15 cellular contexts compared by ENCODE assay signal in the genomic region with DNA sequence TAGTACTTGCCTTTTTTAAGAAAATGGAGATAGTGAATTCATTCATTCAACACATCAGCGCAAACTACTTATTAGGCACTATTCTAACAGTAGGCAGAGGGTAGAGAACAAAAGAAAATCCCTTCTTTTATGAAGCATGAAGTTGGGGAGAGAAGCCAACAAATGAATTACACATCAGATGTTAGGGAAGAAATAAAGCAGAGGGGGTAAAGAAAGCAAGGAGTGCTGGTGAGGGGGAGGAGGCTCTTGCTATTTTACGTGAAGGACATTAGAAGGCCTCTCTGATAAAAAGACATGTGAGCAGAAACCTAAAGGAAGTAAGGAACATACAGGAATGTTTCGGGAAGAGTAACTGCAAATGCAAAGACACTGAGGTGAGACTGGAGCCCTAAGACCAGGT. TPM values are rescaled to one million over a fixed set of nuclear protein-coding genes. Genes with fewer than 3 reads are reported as not detected.
DNase-seq lines count a peak whose midpoint lies in the region; ATAC-seq and TF ChIP-seq lines count a peak whose summit lies in the region.
"Had no signal": no experiment of that assay in that cellular context is flagged by ENCODE, and none has a peak within 500 bp of the region (broad histone marks: within the 10 kb centered on the region; RNA-seq: fewer than 3 reads in every experiment).

No MANE protein-coding gene starts in this region.

- H3K9me3 ChIP-seq in neural progenitor cell (ENCODE audit: low read depth) (no peaks in the 10 kb centered on the region), WERI-Rb-1 (ENCODE audit: severe bottlenecking) (no peaks in the 10 kb centered on the region)
- H3K9me3 ChIP-seq: BLaER1 had no signal

- H3K4me1 ChIP-seq in GM23338 (ENCODE audit: insufficient read depth) (0 out of 2 replicates have a peak, but pooled peaks cover 9% of the 10 kb centered on the region), neural progenitor cell (no peaks in the 10 kb centered on the region)
- H3K4me1 ChIP-seq: BLaER1 had no signal

- no peak for TF ChIP-seq CTCF in GM23338 (conservative IDR thresholded peaks at IDR 0.05; ENCODE audit: low read depth in 2 of 2)
- no peak for TF ChIP-seq CTCF in WTC11 (IDR thresholded peaks at IDR 0.05)
- TF ChIP-seq CTCF in neural progenitor cell (IDR thresholded peaks at IDR 0.05): no peak
- TF ChIP-seq CTCF in WERI-Rb-1 (IDR thresholded peaks at IDR 0.05; ENCODE audit: low read depth, low read length): no peak

- H3K4me2 ChIP-seq in GM23338 (no peak overlapping the region), neural progenitor cell (no peak overlapping the region)
- H3K4me2 ChIP-seq: BLaER1 had no signal

- CTCF ChIA-PET in WTC11 (lab: Charles Lee): no interaction called here

- peaks cover 5% of the 10 kb centered on the region for H3K4me1 Mint-ChIP-seq in activated T-cell treated with anti-CD3 and anti-CD28 coated beads, Interleukin-2, amount 50 U/mL, for 72 hours (ENCODE audit: low read depth)
- H3K4me1 Mint-ChIP-seq in GM23338: peaks cover 11% of the 10 kb centered on the region
- H3K4me1 Mint-ChIP-seq in WTC11: 0 out of 2 replicates have a peak, but pooled peaks cover 7% of the 10 kb centered on the region
- peaks cover 5% of the 10 kb centered on the region for H3K4me1 Mint-ChIP-seq in neural progenitor cell

- H3K79me2 ChIP-seq in GM23338 (replicated peaks; ENCODE audit: insufficient read depth) (peaks cover 97% of the 10 kb centered on the region), neural progenitor cell (ENCODE audit: low read depth) (peaks cover 92% of the 10 kb centered on the region)

- H3K27ac Mint-ChIP-seq in activated T-cell treated with anti-CD3 and anti-CD28 coated beads, Interleukin-2, amount 50 U/mL, for 72 hours: peak overlapping the region; percentile 12
- peak overlapping the region; percentile 2; the same call in 1 of the 2 replicates for H3K27ac Mint-ChIP-seq in GM23338
- H3K27ac Mint-ChIP-seq in WTC11: peak overlapping the region; percentile 1
- no peak overlapping the region for H3K27ac Mint-ChIP-seq in neural progenitor cell

- H3K4me3 ChIP-seq in GM23338 (no peak overlapping the region), neural progenitor cell (no peak overlapping the region), WERI-Rb-1 (ENCODE audit: low read depth, low read length) (no peak overlapping the region)
- H3K4me3 ChIP-seq: BLaER1 had no signal

- peaks cover 26% of the 10 kb centered on the region for H4K20me1 ChIP-seq in GM23338 (replicated peaks; ENCODE audit: insufficient read depth)
- H4K20me1 ChIP-seq in neural progenitor cell (ENCODE audit: low read depth): peaks cover 12% of the 10 kb centered on the region
- H4K20me1 ChIP-seq: BLaER1 had no signal

- POLR2A ChIA-PET in WTC11 (lab: Charles Lee): no interaction called here

- no peaks in the 10 kb centered on the region for H3K9me3 Mint-ChIP-seq in activated T-cell treated with anti-CD3 and anti-CD28 coated beads, Interleukin-2, amount 50 U/mL, for 72 hours
- H3K9me3 Mint-ChIP-seq in GM23338: no peaks in the 10 kb centered on the region
- H3K9me3 Mint-ChIP-seq in WTC11: no peaks in the 10 kb centered on the region
- H3K9me3 Mint-ChIP-seq in neural progenitor cell: no peaks in the 10 kb centered on the region

- peaks cover 0 to 2% of the 10 kb centered on the region in 2 donors for H3K36me3 Mint-ChIP-seq in activated T-cell treated with anti-CD3 and anti-CD28 coated beads, Interleukin-2, amount 50 U/mL, for 72 hours (ENCODE audit: insufficient read depth in 2 of 2)
- H3K36me3 Mint-ChIP-seq in GM23338 (ENCODE audit: low read depth): peaks cover 3% of the 10 kb centered on the region; the same call in 1 of the 3 replicates
- H3K36me3 Mint-ChIP-seq in WTC11: peaks cover under 1% of the 10 kb centered on the region; the same call in 1 of the 2 replicates
- H3K36me3 Mint-ChIP-seq in neural progenitor cell: peaks cover 2% of the 10 kb centered on the region

- H3K27ac ChIP-seq in GM23338 (ENCODE audit: low read depth): peak overlapping the region; percentile 63; the same call in 1 of the 2 replicates
- peak overlapping the region; percentile 20 for H3K27ac ChIP-seq in neural progenitor cell
- no peak overlapping the region for H3K27ac ChIP-seq in WERI-Rb-1
- H3K27ac ChIP-seq: 22Rv1, BLaER1, HL-60 had no signal

- no peak overlapping the region for H3K9ac ChIP-seq in neural progenitor cell
- H3K9ac ChIP-seq: BLaER1 had no signal

- no peaks in the 10 kb centered on the region for H3K27me3 Mint-ChIP-seq in activated T-cell treated with anti-CD3 and anti-CD28 coated beads, Interleukin-2, amount 50 U/mL, for 72 hours (ENCODE audit: low read depth)
- H3K27me3 Mint-ChIP-seq in GM23338 (ENCODE audit: insufficient read depth, low read depth, poor library complexity) (no peaks in the 10 kb centered on the region), WTC11 (ENCODE audit: low read depth) (no peaks in the 10 kb centered on the region), neural progenitor cell (ENCODE audit: insufficient read depth, low read depth) (no peaks in the 10 kb centered on the region)

- H3K27me3 ChIP-seq in GM23338 (ENCODE audit: insufficient read depth): no peaks in the 10 kb centered on the region
- H3K27me3 ChIP-seq in neural progenitor cell: no peaks in the 10 kb centered on the region
- no peaks in the 10 kb centered on the region for H3K27me3 ChIP-seq in WERI-Rb-1 (ENCODE audit: insufficient read depth, low read depth, severe bottlenecking)
- H3K27me3 ChIP-seq: BLaER1 had no signal

- no peaks in the 10 kb centered on the region for H3F3A ChIP-seq in GM23338 (replicated peaks; ENCODE audit: low read depth)
- H3F3A ChIP-seq in neural progenitor cell (ENCODE audit: low read depth): no peaks in the 10 kb centered on the region

- no peak for ATAC-seq in activated T-cell treated with anti-CD3 and anti-CD28 coated beads, Interleukin-2, amount 50 U/mL, for 72 hours (replicated peaks in 1 of 2)
- ATAC-seq in GM23338 (no peak), WTC11 (0 out of 2 replicates have a peak, but pooled peaks have one; percentile 34)

- H2AFZ ChIP-seq in GM23338: no peak overlapping the region
- H2AFZ ChIP-seq in neural progenitor cell (replicated peaks): no peak overlapping the region

- H3K36me3 ChIP-seq in GM23338 (ENCODE audit: insufficient read depth) (no peaks in the 10 kb centered on the region), neural progenitor cell (no peaks in the 10 kb centered on the region), WERI-Rb-1 (no peaks in the 10 kb centered on the region)
- H3K36me3 ChIP-seq: BLaER1 had no signal

- no peak for DNase-seq in activated T-cell treated with anti-CD3 and anti-CD28 coated beads, Interleukin-2, amount 50 U/mL, for 72 hours
- no peak for DNase-seq in activated T-cell treated with anti-CD3 and anti-CD28 coated beads, Interleukin-2, amount 50 U/mL, for 1 hour
- DNase-seq in GM23338 (ENCODE audit: low spot score): no peak
- DNase-seq in WTC11 (ENCODE audit: low spot score): no peak
- DNase-seq in neural progenitor cell (ENCODE audit: low spot score): no peak
- DNase-seq in nucleus accumbens (lab: John Stamatoyannopoulos, UW): no peak
- DNase-seq in iPS-NIHi7 (ENCODE audit: extremely low spot score): no peak
- no peak for DNase-seq in WERI-Rb-1
- DNase-seq: DMS153, DMS79 treated with DMSO at 0.1 percent for 48 hours, EL, HCEC 1CT had no signal

- H3K9me2 ChIP-seq in GM23338 (ENCODE audit: insufficient read depth): no peaks in the 10 kb centered on the region

- no peak overlapping the region for H3K4me3 Mint-ChIP-seq in activated T-cell treated with anti-CD3 and anti-CD28 coated beads, Interleukin-2, amount 50 U/mL, for 72 hours
- H3K4me3 Mint-ChIP-seq in GM23338: no peak overlapping the region
- H3K4me3 Mint-ChIP-seq in WTC11: no peak overlapping the region
- no peak overlapping the region for H3K4me3 Mint-ChIP-seq in neural progenitor cell

TF ChIP-seq in GM23338, 12 proteins besides CTCF, POLR2A, EP300 and RAD21 (continues in another document):
- TF ChIP-seq JUNB (IDR thresholded peaks at IDR 0.05; ENCODE audit: unreplicated experiment) (no peak), EZH2phosphoT487 (IDR thresholded peaks at IDR 0.05; ENCODE audit: unreplicated experiment) (no peak)
- TF ChIP-seq, protein P1, sequence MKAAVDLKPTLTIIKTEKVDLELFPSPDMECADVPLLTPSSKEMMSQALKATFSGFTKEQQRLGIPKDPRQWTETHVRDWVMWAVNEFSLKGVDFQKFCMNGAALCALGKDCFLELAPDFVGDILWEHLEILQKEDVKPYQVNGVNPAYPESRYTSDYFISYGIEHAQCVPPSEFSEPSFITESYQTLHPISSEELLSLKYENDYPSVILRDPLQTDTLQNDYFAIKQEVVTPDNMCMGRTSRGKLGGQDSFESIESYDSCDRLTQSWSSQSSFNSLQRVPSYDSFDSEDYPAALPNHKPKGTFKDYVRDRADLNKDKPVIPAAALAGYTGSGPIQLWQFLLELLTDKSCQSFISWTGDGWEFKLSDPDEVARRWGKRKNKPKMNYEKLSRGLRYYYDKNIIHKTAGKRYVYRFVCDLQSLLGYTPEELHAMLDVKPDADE (IDR thresholded peaks at IDR 0.05): no peak

TF ChIP-seq in WTC11, 78 proteins besides CTCF, POLR2A, EP300 and RAD21 (continues in another document):
- TF ChIP-seq, protein P2, sequence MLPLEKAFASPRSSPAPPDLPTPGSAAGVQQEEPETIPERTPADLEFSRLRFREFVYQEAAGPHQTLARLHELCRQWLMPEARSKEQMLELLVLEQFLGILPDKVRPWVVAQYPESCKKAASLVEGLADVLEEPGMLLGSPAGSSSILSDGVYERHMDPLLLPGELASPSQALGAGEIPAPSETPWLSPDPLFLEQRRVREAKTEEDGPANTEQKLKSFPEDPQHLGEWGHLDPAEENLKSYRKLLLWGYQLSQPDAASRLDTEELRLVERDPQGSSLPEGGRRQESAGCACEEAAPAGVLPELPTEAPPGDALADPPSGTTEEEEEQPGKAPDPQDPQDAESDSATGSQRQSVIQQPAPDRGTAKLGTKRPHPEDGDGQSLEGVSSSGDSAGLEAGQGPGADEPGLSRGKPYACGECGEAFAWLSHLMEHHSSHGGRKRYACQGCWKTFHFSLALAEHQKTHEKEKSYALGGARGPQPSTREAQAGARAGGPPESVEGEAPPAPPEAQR (CRISPR knock-in tag; IDR thresholded peaks at IDR 0.05): no peak
- TF ChIP-seq TCF7 (CRISPR knock-in tag; IDR thresholded peaks at IDR 0.05; ENCODE audit: low read depth): no peak
- TF ChIP-seq PRRX2 (CRISPR knock-in tag; IDR thresholded peaks at IDR 0.05): no peak
- TF ChIP-seq, protein P3, sequence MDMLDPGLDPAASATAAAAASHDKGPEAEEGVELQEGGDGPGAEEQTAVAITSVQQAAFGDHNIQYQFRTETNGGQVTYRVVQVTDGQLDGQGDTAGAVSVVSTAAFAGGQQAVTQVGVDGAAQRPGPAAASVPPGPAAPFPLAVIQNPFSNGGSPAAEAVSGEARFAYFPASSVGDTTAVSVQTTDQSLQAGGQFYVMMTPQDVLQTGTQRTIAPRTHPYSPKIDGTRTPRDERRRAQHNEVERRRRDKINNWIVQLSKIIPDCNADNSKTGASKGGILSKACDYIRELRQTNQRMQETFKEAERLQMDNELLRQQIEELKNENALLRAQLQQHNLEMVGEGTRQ (CRISPR knock-in tag; IDR thresholded peaks at IDR 0.05): no peak

RNA-seq across cellular contexts. Expression of a gene that starts 22.2 kb away (rescaled TPM):
- 10 to 100 TPM; 36.9 to 49.2 TPM for total RNA-seq in activated T-cell treated with anti-CD3 and anti-CD28 coated beads, Interleukin-2, amount 50 U/mL, for 72 hours
- total RNA-seq in GM23338 (2014; rRNA removed; shearing (Covaris generic)): 30.5 and 30.9 TPM in 2 replicates
- polyA plus RNA-seq in GM23338 (2016; fragmentation: Nextera tagmentation; extraction: Ambion mirVana): 14.3 and 15.2 TPM in 2 replicates
- total RNA-seq in WTC11 (2021) (35.4 to 37.8 TPM (median 37.4 TPM) in 3 replicates), neural progenitor cell (ENCODE audit: low replicate concordance) (19.4 and 28.8 TPM in 2 replicates)
